21 cellular contexts compared by ENCODE assay signal in genomic region chr16:50530277-50531236, GRCh38. TPM values are rescaled to one million over a fixed set of nuclear protein-coding genes. Genes with fewer than 3 reads are reported as not detected.
A peak's percentile ranks its signal among the peaks of the same experiment; 100 is the strongest.
DNase-seq lines count a peak whose midpoint lies in the region; ATAC-seq, FAIRE-seq and TF ChIP-seq lines count a peak whose summit lies in the region.
"Had no signal": no experiment of that assay in that cellular context is flagged by ENCODE, and none has a peak within 500 bp of the region (broad histone marks: within the 10 kb centered on the region; RNA-seq: fewer than 3 reads in every experiment).

No MANE protein-coding gene starts in this region.

- H3K4me3 ChIP-seq in LNCaP clone FGC (ENCODE audit: low read depth, low read length) (no peak overlapping the region), bronchial epithelial cell (ENCODE audit: low read depth, low read length) (no peak overlapping the region), lung (no peak overlapping the region), tibial artery (no peak overlapping the region)
- H3K4me3 ChIP-seq: K562 had no signal

- H3K4me1 ChIP-seq in lung (ENCODE audit: control insufficient read depth in 2 of 2, insufficient read depth in 2 of 2, low read length in 2 of 2): no peaks in the 10 kb centered on the region
- H3K4me1 ChIP-seq in tibial artery: no peaks in the 10 kb centered on the region

- intact Hi-C loops in CD14-positive monocyte (cut with micrococcal nuclease) (no loop called here), tibial artery (cut with DNase I; ENCODE audit: low total_unique reads) (no loop called here)

- peaks cover 2 to 21% (median 17%) of the 10 kb centered on the region in 7 donors for H3K9me3 Mint-ChIP-seq in CD14-positive monocyte

- DNase-seq in CD14-positive monocyte (ENCODE audit: low spot score): no peak
- peak; percentile 48 for DNase-seq in LNCaP clone FGC (ENCODE audit: low read depth)
- DNase-seq in bronchial epithelial cell (ENCODE audit: low read depth): peak; percentile 91
- DNase-seq in lung (ENCODE audit: low spot score): peak; percentile 61
- DNase-seq in tibial artery: no peak
- no peak for DNase-seq in SKM-1 (lab: John Stamatoyannopoulos, UW; ENCODE audit: unreplicated experiment)
- DNase-seq: AML-193; HFFc6; hippocampal formation; left ventricle myocardium superior; NCI-H774; RPMI8226; stimulated activated naive CD8-positive, alpha-beta T cell treated with anti-CD3 and anti-CD28 coated beads, Interleukin-15, amount 100 ng/mL, for 72 hours had no signal

- H3K27me3 ChIP-seq in bronchial epithelial cell (ENCODE audit: control insufficient read depth, insufficient read depth, low read length) (no peaks in the 10 kb centered on the region), lung (ENCODE audit: control insufficient read depth, insufficient read depth) (no peaks in the 10 kb centered on the region), tibial artery (no peaks in the 10 kb centered on the region)

- peaks cover 3 to 13% (median 13%) of the 10 kb centered on the region in 3 donors for H3K27me3 Mint-ChIP-seq in CD14-positive monocyte (ENCODE audit: low read depth in 3 of 3)
- H3K27me3 Mint-ChIP-seq: progenitor cell of endocrine pancreas; stimulated activated naive CD8-positive, alpha-beta T cell treated with anti-CD3 and anti-CD28 coated beads, Interleukin-15, amount 100 ng/mL, for 72 hours had no signal

- no peak overlapping the region for H3K27ac Mint-ChIP-seq in CD14-positive monocyte
- H3K27ac Mint-ChIP-seq: activated naive CD4-positive, alpha-beta T cell treated with anti-CD3 and anti-CD28 coated beads, Interleukin-2, amount 50 U/mL, for 72 hours; brain; HFFc6; progenitor cell of endocrine pancreas; stimulated activated naive CD8-positive, alpha-beta T cell treated with anti-CD3 and anti-CD28 coated beads, Interleukin-15, amount 100 ng/mL, for 72 hours; T-helper 1 cell treated with Interleukin-12 subunit alpha and Interleukin-12 subunit beta and Interleukin-4 antibody, amounts not matched to agents 30 μg/mL and 1 μg/mL, for 36 hours had no signal

- H3K36me3 Mint-ChIP-seq in CD14-positive monocyte: no peaks in the 10 kb centered on the region
- H3K36me3 Mint-ChIP-seq: brain had no signal

- no peak for TF ChIP-seq CTCF in CD14-positive monocyte (IDR thresholded peaks at IDR 0.05)
- TF ChIP-seq CTCF in LNCaP clone FGC (IDR thresholded peaks at IDR 0.05; ENCODE audit: control insufficient read depth, extremely low read depth, insufficient read depth): no peak
- no peak for TF ChIP-seq CTCF in bronchial epithelial cell (IDR thresholded peaks at IDR 0.05; ENCODE audit: insufficient read depth, low read length, severe bottlenecking)
- no peak for TF ChIP-seq CTCF in lung (IDR thresholded peaks at IDR 0.05; ENCODE audit: control extremely low read depth, extremely low read depth)
- TF ChIP-seq CTCF in tibial artery (IDR thresholded peaks at IDR 0.05): no peak

- H3K27ac ChIP-seq in lung (ENCODE audit: low read depth in 1 of 2, low read length in 1 of 2) (no peak overlapping the region), tibial artery (no peak overlapping the region)

- peaks cover 0 to 1% of the 10 kb centered on the region in 2 donors for H3K9me3 ChIP-seq in lung (ENCODE audit: control insufficient read depth in 2 of 2, insufficient read depth in 1 of 2, low read length in 1 of 2)
- peaks cover 0 to 13% (median 7%) of the 10 kb centered on the region in 3 donors for H3K9me3 ChIP-seq in tibial artery

- FAIRE-seq in bronchial epithelial cell (lab: Jason Lieb, UNC): peak; percentile 76
- FAIRE-seq: K562 had no signal

- no peaks in the 10 kb centered on the region for H3K36me3 ChIP-seq in bronchial epithelial cell (ENCODE audit: control insufficient read depth, insufficient read depth, low read length)
- no peaks in the 10 kb centered on the region for H3K36me3 ChIP-seq in lung (ENCODE audit: control insufficient read depth in 2 of 2, insufficient read depth in 2 of 2, low read length in 2 of 2)
- H3K36me3 ChIP-seq in tibial artery: no peaks in the 10 kb centered on the region

- H3K4me3 Mint-ChIP-seq in CD14-positive monocyte: peak overlapping the region; percentile 14 to 22
- H3K4me3 Mint-ChIP-seq: brain; HFFc6; stimulated activated naive CD8-positive, alpha-beta T cell treated with anti-CD3 and anti-CD28 coated beads, Interleukin-15, amount 100 ng/mL, for 72 hours; T-helper 1 cell treated with Interleukin-12 subunit alpha and Interleukin-12 subunit beta and Interleukin-4 antibody, amounts not matched to agents 30 μg/mL and 1 μg/mL, for 36 hours had no signal

- ATAC-seq in lung (ENCODE audit: insufficient read depth, low FRiP score): no peak
- ATAC-seq in HG02642 (IDR thresholded peaks at IDR 0.05; ENCODE audit: poor library complexity, unreplicated experiment): no peak
- ATAC-seq in GM18520 (IDR thresholded peaks at IDR 0.05; ENCODE audit: unreplicated experiment): no peak
- ATAC-seq: activated CD4-positive, CD25-positive, alpha-beta regulatory T cell treated with anti-CD3 and anti-CD28 coated beads, Interleukin-2, amount 50 U/mL, for 24 hours; activated naive CD4-positive, alpha-beta T cell treated with anti-CD3 and anti-CD28 coated beads, Interleukin-2, amount 50 U/mL, for 72 hours; K562; left ventricle myocardium superior; stimulated activated naive CD8-positive, alpha-beta T cell treated with anti-CD3 and anti-CD28 coated beads, Interleukin-15, amount 100 ng/mL, for 72 hours had no signal

- H3K4me1 Mint-ChIP-seq in CD14-positive monocyte: no peaks in the 10 kb centered on the region
- H3K4me1 Mint-ChIP-seq: brain; stimulated activated naive CD8-positive, alpha-beta T cell treated with anti-CD3 and anti-CD28 coated beads, Interleukin-15, amount 100 ng/mL, for 72 hours had no signal

- WGBS in lung, 2 donors: 71 to 82% methylated on average over 13 of the region's 13 CpGs

RNA-seq across cellular contexts. Expression of gene NKD1, which starts 17.6 kb away (rescaled TPM):
- polyA plus RNA-seq in CD14-positive monocyte (not detected), lung (1 to 10 TPM; 2.3 to 3.3 TPM)
- total RNA-seq in bronchial epithelial cell (under 0.01 TPM in 2 replicates), lung (10 to 100 TPM; 12.6 to 14.1 TPM)
- total RNA-seq: HFFc6 had no signal

Comparison
In these comparisons a context has a peak if more than half of its experiments do, and no peak if none do; other contexts are left out.
1. DNase-seq: peak in LNCaP clone FGC (single experiment), bronchial epithelial cell (single experiment) and lung (single experiment); none in CD14-positive monocyte (single experiment), tibial artery (0 of 2) and SKM-1 (single experiment).
2. RNA of gene NKD1, which starts 17.6 kb away (total RNA-seq): 12.6 to 14.1 TPM in lung; under 0.01 TPM in bronchial epithelial cell; every median in the first group is over 10 times any median in the second.